Comparison of ENCODE assay signal across 21 cellular contexts in the genomic region with DNA sequence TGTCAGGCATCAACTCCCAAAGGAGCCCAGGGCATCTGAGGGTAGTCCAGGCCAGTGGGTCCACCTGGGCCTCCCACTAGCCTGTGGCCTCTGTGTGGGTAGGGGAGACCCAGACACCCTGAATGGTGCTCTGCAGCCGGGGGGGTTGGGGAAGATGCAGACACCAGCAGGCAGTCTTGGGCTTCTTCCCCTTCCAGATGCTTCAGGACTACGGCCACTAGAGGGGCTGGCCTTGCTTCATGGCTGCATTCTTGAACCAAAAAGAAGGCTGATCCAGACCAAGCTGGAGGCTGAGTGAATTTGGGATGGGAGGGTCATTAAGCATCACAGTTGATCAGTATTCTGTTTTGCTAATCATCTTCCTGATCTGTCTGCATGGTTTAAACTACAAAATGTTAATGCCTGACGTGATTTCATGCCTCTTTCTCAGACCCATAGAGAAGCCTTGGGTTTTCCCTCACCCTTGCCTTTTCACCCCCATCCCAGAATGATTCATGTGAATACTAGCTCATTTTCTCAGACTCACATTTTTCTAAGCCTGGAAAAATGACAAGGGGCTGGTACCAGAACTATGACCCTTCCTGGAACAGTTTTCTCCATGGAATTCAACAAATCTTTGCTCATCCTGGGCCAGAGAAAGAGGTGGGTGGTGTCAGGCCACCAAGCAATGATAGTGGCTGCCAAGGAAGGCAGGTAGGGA.
DNase-seq lines count a peak whose midpoint lies in the region; ATAC-seq and TF ChIP-seq lines count a peak whose summit lies in the region.
"Had no signal": no experiment of that assay in that cellular context is flagged by ENCODE, and none has a peak within 500 bp of the region (broad histone marks: within the 10 kb centered on the region; RNA-seq: fewer than 3 reads in every experiment).

No MANE protein-coding gene starts in this region.

- POLR2A ChIA-PET in AG04450 (lab: Yijun Ruan, JAX): no interaction called here

- H3K27ac ChIP-seq in AG04450 (ENCODE audit: low read depth, low read length): no peak overlapping the region
- H3K27ac ChIP-seq: A549, ovary, right lobe of liver had no signal

- peak; percentile 10 for DNase-seq in AG04450 (ENCODE audit: low read depth, low spot score)
- peak; percentile 82 for DNase-seq in GM04503 (ENCODE audit: low read depth)
- peak; percentile 78 for DNase-seq in adipocyte (ENCODE audit: low read depth)
- DNase-seq in islet precursor cell: peak; percentile 47
- DNase-seq in NCI-H2227 (lab: John Stamatoyannopoulos, UW; ENCODE audit: unreplicated experiment): no peak
- no peak for DNase-seq in medulla oblongata (ENCODE audit: extremely low spot score)
- no peak for DNase-seq in HPDE6-E6E7 (ENCODE audit: extremely low spot score)
- DNase-seq: activated CD4-positive, alpha-beta T cell treated with anti-CD3 and anti-CD28 coated beads for 4 hours; activated naive CD4-positive, alpha-beta T cell treated with anti-CD3 and anti-CD28 coated beads, Interleukin-2, amount 50 U/mL, for 16 hours; CD4-positive, alpha-beta T cell; DMS53; hippocampal formation; MM.1S; NCI-H2171; right lobe of liver; stimulated activated CD4-positive, alpha-beta T cell treated with anti-CD3 and anti-CD28 coated beads, Interleukin-15, amount 100 ng/mL, for 24 hours; T-cell had no signal

- peak; percentile 32 for TF ChIP-seq CTCF in AG04450 (IDR thresholded peaks at IDR 0.05; ENCODE audit: low read depth, low read length)

- no peak for ATAC-seq in HG03378 (IDR thresholded peaks at IDR 0.05; ENCODE audit: unreplicated experiment)
- ATAC-seq: A549, right lobe of liver, T-cell had no signal

- H3K4me3 ChIP-seq in AG04450 (ENCODE audit: low read depth, low read length): no peak overlapping the region
- H3K4me3 ChIP-seq in adipocyte (ENCODE audit: low read length): no peak overlapping the region
- H3K4me3 ChIP-seq: A549, HAP-1, ovary, right lobe of liver had no signal

- peaks cover 7% of the 10 kb centered on the region for H3K27me3 ChIP-seq in AG04450 (ENCODE audit: control insufficient read depth, insufficient read depth, low read length)
- peaks cover 6% of the 10 kb centered on the region for H3K27me3 ChIP-seq in adipocyte (replicated peaks; ENCODE audit: control insufficient read depth, insufficient read depth, low read length)
- H3K27me3 ChIP-seq: ovary, right lobe of liver had no signal

- H3K4me1 ChIP-seq in adipocyte (ENCODE audit: control insufficient read depth, insufficient read depth, low read length): peaks cover 30% of the 10 kb centered on the region
- H3K4me1 ChIP-seq: A549, HAP-1, right lobe of liver had no signal

- CTCF ChIA-PET in AG04450 (lab: Charles Lee): interaction anchor here (0.6 to 1.4 kb wide), 6 partner anchors 16 to 161 kb away, joined by 3 to 4 read pairs (median 3); no protein-coding TSS in a partner anchor

- no peaks in the 10 kb centered on the region for H3K36me3 ChIP-seq in adipocyte (ENCODE audit: control insufficient read depth, insufficient read depth, low read length, severe bottlenecking)
- H3K36me3 ChIP-seq: HAP-1, ovary, right lobe of liver had no signal

- no peak overlapping the region for H3K9ac ChIP-seq in adipocyte (ENCODE audit: low read length)

- H3K9me3 ChIP-seq in AG04450 (ENCODE audit: control insufficient read depth, insufficient read depth, low read length) (no peaks in the 10 kb centered on the region), adipocyte (ENCODE audit: control insufficient read depth, low read length) (no peaks in the 10 kb centered on the region)
- H3K9me3 ChIP-seq: A549, HAP-1, ovary, right lobe of liver had no signal

Comparison
In these comparisons a context has a peak if more than half of its experiments do, and no peak if none do; other contexts are left out.
1. DNase-seq: peak in AG04450 (single experiment), GM04503 (single experiment), adipocyte (single experiment) and islet precursor cell (single experiment); none in NCI-H2227 (single experiment), medulla oblongata (single experiment) and HPDE6-E6E7 (single experiment).